ENCODE assay signal across 8 cellular contexts in the genomic region with DNA sequence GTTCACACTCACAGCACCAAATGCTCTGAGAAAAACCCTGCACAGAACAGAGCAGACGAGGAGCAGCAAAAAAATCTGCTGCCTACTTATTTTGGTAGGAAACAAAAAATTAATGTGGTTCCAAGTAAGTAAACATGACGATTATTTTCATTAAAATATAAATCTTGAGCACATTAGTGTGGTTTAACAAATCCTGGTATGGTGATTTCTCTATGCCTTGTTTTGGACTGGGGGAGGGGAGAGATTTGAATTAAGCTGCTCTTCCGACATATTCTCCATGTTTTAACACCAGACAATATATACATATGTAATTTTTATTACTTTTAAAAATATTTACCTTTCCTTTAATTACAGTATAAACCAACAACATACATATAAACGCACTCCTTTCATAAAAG. TPM values are rescaled to one million over a fixed set of nuclear protein-coding genes. Genes with fewer than 3 reads are reported as not detected.
DNase-seq lines count a peak whose midpoint lies in the region; ATAC-seq and TF ChIP-seq lines count a peak whose summit lies in the region.

No MANE protein-coding gene starts in this region.

- peak overlapping the region; percentile 45 for H2AFZ ChIP-seq in neuron (ENCODE audit: low read depth, low read length)

- H3K36me3 Mint-ChIP-seq in CD8-positive, alpha-beta T cell = peaks cover 43% of the 10 kb centered on the region
- H3K36me3 Mint-ChIP-seq in endodermal cell (ENCODE audit: low read depth) = peaks cover 6% of the 10 kb centered on the region

- H3K27me3 Mint-ChIP-seq in CD8-positive, alpha-beta T cell (ENCODE audit: low read depth) = no peaks in the 10 kb centered on the region
- H3K27me3 Mint-ChIP-seq in endodermal cell (ENCODE audit: insufficient read depth) = no peaks in the 10 kb centered on the region

- H3K36me3 ChIP-seq in CD8-positive, alpha-beta T cell (ENCODE audit: insufficient read depth, low read length) = no peaks in the 10 kb centered on the region
- peaks cover 19% of the 10 kb centered on the region for H3K36me3 ChIP-seq in endodermal cell (ENCODE audit: control insufficient read depth, insufficient read depth, low read length)
- peaks cover 2% of the 10 kb centered on the region for H3K36me3 ChIP-seq in neuron (ENCODE audit: insufficient read depth, low read length)

- intact Hi-C loops in CD8-positive, alpha-beta T cell (cut with DNase I, micrococcal nuclease) = loop anchor here (1.0 to 10.0 kb wide), 7 partner anchors 15 to 1122 kb away; a partner anchor contains a TSS

- WGBS in endodermal cell (ENCODE audit: insufficient coverage in 1 of 2, insufficient read length in 1 of 2), 2 experiments = 23 to 57% methylated on average over 1 to 3 of the region's 4 CpGs

- TF ChIP-seq CTCF in CD8-positive, alpha-beta T cell (IDR thresholded peaks at IDR 0.05) = no peak
- no peak for TF ChIP-seq CTCF in endodermal cell (conservative IDR thresholded peaks at IDR 0.05)

- peak overlapping the region; percentile 98 for H3K27ac Mint-ChIP-seq in CD8-positive, alpha-beta T cell
- H3K27ac Mint-ChIP-seq in endodermal cell = peak overlapping the region; percentile 78

- CTCF ChIA-PET in CD8-positive, alpha-beta T cell (lab: Charles Lee) = interaction anchor here (1.2 kb wide), 1 partner anchor 212 kb away, joined by 6 read pairs; no protein-coding TSS in a partner anchor

- no peak for ATAC-seq in CD8-positive, alpha-beta T cell
- ATAC-seq in GM18511 (IDR thresholded peaks at IDR 0.05; ENCODE audit: unreplicated experiment) (no peak), GM21619 (IDR thresholded peaks at IDR 0.05; ENCODE audit: unreplicated experiment) (no peak)

- H3K4me3 ChIP-seq in CD8-positive, alpha-beta T cell (ENCODE audit: low read depth, low read length) = peak overlapping the region; percentile 75
- peak overlapping the region; percentile 93 for H3K4me3 ChIP-seq in endodermal cell (ENCODE audit: low read length)
- peak overlapping the region; percentile 87 for H3K4me3 ChIP-seq in neuron (ENCODE audit: low read length)

- no peaks in the 10 kb centered on the region for H3K9me3 Mint-ChIP-seq in CD8-positive, alpha-beta T cell
- no peaks in the 10 kb centered on the region for H3K9me3 Mint-ChIP-seq in endodermal cell

- H3K4me3 Mint-ChIP-seq in CD8-positive, alpha-beta T cell = peak overlapping the region; percentile 94
- peak overlapping the region; percentile 91 for H3K4me3 Mint-ChIP-seq in endodermal cell

- H3K27me3 ChIP-seq in CD8-positive, alpha-beta T cell (ENCODE audit: insufficient read depth, low read length) = no peaks in the 10 kb centered on the region
- H3K27me3 ChIP-seq in endodermal cell (ENCODE audit: control insufficient read depth, insufficient read depth, low read length, poor library complexity, severe bottlenecking) = no peaks in the 10 kb centered on the region
- no peaks in the 10 kb centered on the region for H3K27me3 ChIP-seq in neuron (ENCODE audit: insufficient read depth, low read length)

- POLR2A ChIA-PET in CD8-positive, alpha-beta T cell (lab: Charles Lee) = interaction anchor here (1.0 to 1.4 kb wide), 2 partner anchors 76 to 212 kb away, joined by 4 to 6 read pairs; no protein-coding TSS in a partner anchor

- peaks cover 56% of the 10 kb centered on the region for H3K4me1 Mint-ChIP-seq in CD8-positive, alpha-beta T cell (ENCODE audit: low read depth)
- H3K4me1 Mint-ChIP-seq in endodermal cell = peaks cover 45% of the 10 kb centered on the region

- peak overlapping the region; percentile 89 for H3K9ac ChIP-seq in endodermal cell (ENCODE audit: extremely low read depth, low read length, poor library complexity, severe bottlenecking)

- DNase-seq in CD8-positive, alpha-beta T cell = no peak
- peak; percentile 40 for DNase-seq in NCI-H526 treated with DMSO at 0.1 percent for 48 hours (lab: John Stamatoyannopoulos, UW)
- no peak for DNase-seq in endodermal cell
- DNase-seq in hypothalamus (lab: John Stamatoyannopoulos, UW) = no peak
- DNase-seq in COR-L47 (lab: John Stamatoyannopoulos, UW) = no peak

- H3K27ac ChIP-seq in CD8-positive, alpha-beta T cell (ENCODE audit: low read depth, low read length) = peak overlapping the region; percentile 96
- no peak overlapping the region for H3K27ac ChIP-seq in endodermal cell (ENCODE audit: low read depth, low read length)

- H3K9me3 ChIP-seq in CD8-positive, alpha-beta T cell (ENCODE audit: low read length) = no peaks in the 10 kb centered on the region
- H3K9me3 ChIP-seq in endodermal cell (ENCODE audit: control insufficient read depth, low read length) (no peaks in the 10 kb centered on the region), neuron (ENCODE audit: low read length) (no peaks in the 10 kb centered on the region)

- peaks cover 35% of the 10 kb centered on the region for H3K4me1 ChIP-seq in CD8-positive, alpha-beta T cell (ENCODE audit: insufficient read depth, low read length)
- H3K4me1 ChIP-seq in endodermal cell (ENCODE audit: control insufficient read depth, insufficient read depth, low read length) = peaks cover 4% of the 10 kb centered on the region
- H3K4me1 ChIP-seq in neuron (ENCODE audit: insufficient read depth, low read length) = peaks cover 48% of the 10 kb centered on the region

RNA-seq across cellular contexts. Expression of a gene that starts 1.8 kb away (rescaled TPM):
- total RNA-seq in CD8-positive, alpha-beta T cell = 10 to 100 TPM; 29.6 to 31.1 TPM
- 100 to 1,000 TPM in 1 of 2 donors, 10 to 100 TPM in 1; 91.1 to 120 TPM for total RNA-seq in endodermal cell
- 44.9 TPM for polyA plus RNA-seq in endodermal cell (2013, experiment 1 of 2)
- 44.1 TPM for polyA plus RNA-seq in endodermal cell (2013, experiment 2 of 2)
